ENCODE assay signal across 1 cellular context in the genomic region with DNA sequence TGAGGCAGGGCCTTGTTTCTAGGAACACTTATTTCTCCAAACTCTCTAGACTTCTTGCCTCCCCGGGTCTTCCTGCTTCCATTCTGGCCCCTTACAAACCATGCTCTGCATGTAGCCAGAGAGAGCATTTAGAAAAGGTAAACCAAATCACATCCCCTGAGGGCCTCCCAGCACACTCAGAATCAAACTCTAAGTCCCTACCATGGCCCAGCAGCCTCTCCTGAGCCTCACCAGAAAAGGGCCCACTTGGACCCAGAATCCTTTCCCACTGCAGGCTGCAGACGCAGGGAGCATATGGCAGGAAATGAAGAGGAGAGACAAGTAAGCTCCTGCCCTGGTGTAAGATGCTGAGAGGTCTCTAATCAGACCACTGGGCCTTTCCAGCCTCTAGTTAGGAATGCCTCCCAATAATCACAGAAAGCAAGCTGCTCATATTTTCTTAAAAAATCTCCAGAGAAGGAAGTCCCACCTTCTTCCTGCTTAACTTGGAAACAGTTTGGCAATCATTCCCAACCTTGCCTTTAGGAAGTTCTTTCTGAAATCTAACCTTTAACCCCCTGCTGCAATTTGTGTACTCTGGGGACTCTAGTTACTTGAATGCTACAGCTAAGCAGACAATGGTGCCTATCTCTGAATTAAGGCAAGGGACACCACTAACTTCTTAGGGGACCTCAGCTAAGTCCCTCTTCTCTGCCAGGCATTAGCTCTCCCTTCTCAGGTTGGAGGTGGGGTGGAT.
TF ChIP-seq lines count a peak whose summit lies in the region.

No MANE protein-coding gene starts in this region.

TF ChIP-seq in IMR-90, 13 proteins besides CTCF, POLR2A, EP300 and RAD21:
- TF ChIP-seq MXI1 (IDR thresholded peaks at IDR 0.05; ENCODE audit: borderline replicate concordance, low read depth, low read length): no peak
- no peak for TF ChIP-seq MAFK (IDR thresholded peaks at IDR 0.05; ENCODE audit: low read depth, low read length)
- TF ChIP-seq FOS (IDR thresholded peaks at IDR 0.05; ENCODE audit: low read depth, low read length): no peak
- TF ChIP-seq, protein P1, sequence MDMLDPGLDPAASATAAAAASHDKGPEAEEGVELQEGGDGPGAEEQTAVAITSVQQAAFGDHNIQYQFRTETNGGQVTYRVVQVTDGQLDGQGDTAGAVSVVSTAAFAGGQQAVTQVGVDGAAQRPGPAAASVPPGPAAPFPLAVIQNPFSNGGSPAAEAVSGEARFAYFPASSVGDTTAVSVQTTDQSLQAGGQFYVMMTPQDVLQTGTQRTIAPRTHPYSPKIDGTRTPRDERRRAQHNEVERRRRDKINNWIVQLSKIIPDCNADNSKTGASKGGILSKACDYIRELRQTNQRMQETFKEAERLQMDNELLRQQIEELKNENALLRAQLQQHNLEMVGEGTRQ (IDR thresholded peaks at IDR 0.05; ENCODE audit: low read depth, low read length): no peak
- TF ChIP-seq, protein P2, sequence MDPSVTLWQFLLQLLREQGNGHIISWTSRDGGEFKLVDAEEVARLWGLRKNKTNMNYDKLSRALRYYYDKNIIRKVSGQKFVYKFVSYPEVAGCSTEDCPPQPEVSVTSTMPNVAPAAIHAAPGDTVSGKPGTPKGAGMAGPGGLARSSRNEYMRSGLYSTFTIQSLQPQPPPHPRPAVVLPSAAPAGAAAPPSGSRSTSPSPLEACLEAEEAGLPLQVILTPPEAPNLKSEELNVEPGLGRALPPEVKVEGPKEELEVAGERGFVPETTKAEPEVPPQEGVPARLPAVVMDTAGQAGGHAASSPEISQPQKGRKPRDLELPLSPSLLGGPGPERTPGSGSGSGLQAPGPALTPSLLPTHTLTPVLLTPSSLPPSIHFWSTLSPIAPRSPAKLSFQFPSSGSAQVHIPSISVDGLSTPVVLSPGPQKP (IDR thresholded peaks at IDR 0.05; ENCODE audit: borderline replicate concordance, low read depth, low read length): no peak
- no peak for TF ChIP-seq CEBPB (IDR thresholded peaks at IDR 0.05; ENCODE audit: low read depth, low read length)
- no peak for TF ChIP-seq BHLHE40 (IDR thresholded peaks at IDR 0.05; ENCODE audit: low read depth, low read length)
- TF ChIP-seq CHD1 (IDR thresholded peaks at IDR 0.05; ENCODE audit: low read depth, low read length): no peak
- TF ChIP-seq RCOR1 (IDR thresholded peaks at IDR 0.05; ENCODE audit: insufficient replicate concordance, low read length): no peak
- TF ChIP-seq MAZ (IDR thresholded peaks at IDR 0.05; ENCODE audit: borderline replicate concordance, low read depth, low read length): no peak
- TF ChIP-seq RFX5 (IDR thresholded peaks at IDR 0.05; ENCODE audit: low read depth, low read length): no peak
- no peak for TF ChIP-seq NFE2L2 (IDR thresholded peaks at IDR 0.05; ENCODE audit: low read depth, low read length)
- TF ChIP-seq SMC3 (IDR thresholded peaks at IDR 0.05; ENCODE audit: low read depth, low read length): no peak
